In the genomic region with DNA sequence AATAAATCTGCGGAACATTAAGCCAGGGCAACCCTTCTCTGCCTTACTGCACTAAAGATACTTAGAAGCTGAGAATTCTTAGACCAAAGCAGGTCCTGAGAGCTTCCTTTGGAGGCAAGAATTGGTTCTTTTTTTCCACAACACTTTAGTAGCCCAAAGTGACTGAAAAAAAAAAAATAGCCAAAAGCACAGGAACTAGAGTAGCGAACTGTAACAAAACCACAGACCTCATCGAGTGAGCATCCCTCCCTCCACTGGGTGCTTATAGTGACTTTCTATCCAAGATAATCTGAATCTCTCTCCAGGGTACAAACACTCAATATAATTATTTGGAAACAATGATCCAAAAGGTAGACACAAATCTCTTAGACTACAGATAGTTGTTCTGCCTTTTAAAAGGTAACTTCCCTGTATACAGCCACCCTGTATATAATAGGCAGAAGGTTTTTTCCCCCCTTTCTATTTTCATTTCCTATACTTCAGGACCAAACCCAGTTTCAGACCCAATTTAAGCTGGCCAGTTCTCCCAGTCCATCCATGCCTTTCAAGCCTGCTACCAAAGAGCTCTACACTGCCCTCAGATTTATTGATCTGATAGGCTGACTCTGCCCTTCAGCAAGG, we compare ENCODE assay signal across 1 cellular context.
TF ChIP-seq lines count a peak whose summit lies in the region.

No MANE protein-coding gene starts in this region.

TF ChIP-seq in GM12878, 131 proteins besides CTCF, POLR2A, EP300 and RAD21:
- TF ChIP-seq JUNB (IDR thresholded peaks at IDR 0.05): no peak
- TF ChIP-seq RUNX3 (IDR thresholded peaks at IDR 0.05; ENCODE audit: low read length): peak; percentile 81
- peak; percentile 65 for TF ChIP-seq ZNF384 (IDR thresholded peaks at IDR 0.05; ENCODE audit: borderline replicate concordance, low read depth, low read length)
